8 cellular contexts compared by ENCODE assay signal in genomic region chr21:45292399-45293213, GRCh38. TPM values are rescaled to one million over a fixed set of nuclear protein-coding genes. Genes with fewer than 3 reads are reported as not detected.
DNase-seq lines count a peak whose midpoint lies in the region; ATAC-seq and TF ChIP-seq lines count a peak whose summit lies in the region.

No MANE protein-coding gene starts in this region.

- no peaks in the 10 kb centered on the region for H3K79me2 ChIP-seq in Loucy (ENCODE audit: insufficient read depth, low read length)

- H3K9me3 ChIP-seq in Loucy (ENCODE audit: insufficient read depth, low read depth, low read length), result no peaks in the 10 kb centered on the region
- no peaks in the 10 kb centered on the region for H3K9me3 ChIP-seq in SJSA1 (replicated peaks)
- H3K9me3 ChIP-seq in neutrophil, result no peaks in the 10 kb centered on the region

- ATAC-seq in HG03280 (IDR thresholded peaks at IDR 0.05; ENCODE audit: unreplicated experiment), result no peak

- peaks cover 15% of the 10 kb centered on the region for H3K4me1 ChIP-seq in Loucy (ENCODE audit: insufficient read depth, low read length, poor library complexity, severe bottlenecking)
- H3K4me1 ChIP-seq in SJSA1 (replicated peaks), result peaks cover 56% of the 10 kb centered on the region
- H3K4me1 ChIP-seq in neutrophil (ENCODE audit: control insufficient read depth in 1 of 2, insufficient read depth in 1 of 2, low read depth in 1 of 2, low read length in 1 of 2), result peaks cover 12 to 18% of the 10 kb centered on the region in 2 experiments

- H3K36me3 ChIP-seq in Loucy (ENCODE audit: insufficient read depth, low read length), result no peaks in the 10 kb centered on the region
- peaks cover 6% of the 10 kb centered on the region for H3K36me3 ChIP-seq in SJSA1
- H3K36me3 ChIP-seq in neutrophil, result no peaks in the 10 kb centered on the region

- H3K4me3 ChIP-seq in Loucy (ENCODE audit: low read length, poor library complexity, severe bottlenecking) (peak overlapping the region; percentile 36), SJSA1 (no peak overlapping the region), foreskin fibroblast (ENCODE audit: low read depth in 1 of 2, low read length in 2 of 2) (no peak overlapping the region), neutrophil (ENCODE audit: low read depth in 1 of 2, low read length in 1 of 2) (no peak overlapping the region)

- H4K20me1 ChIP-seq in Loucy (ENCODE audit: insufficient read depth, low read length, poor library complexity, severe bottlenecking), result no peaks in the 10 kb centered on the region

- no peaks in the 10 kb centered on the region for H3F3A ChIP-seq in Loucy (ENCODE audit: low read depth)

- H3K4me2 ChIP-seq in Loucy (ENCODE audit: low read depth, low read length, poor library complexity, severe bottlenecking), result peak overlapping the region; percentile 60

- H3K27ac ChIP-seq in SJSA1, result no peak overlapping the region; the same call in 1 of the 2 replicates
- no peak overlapping the region for H3K27ac ChIP-seq in neutrophil

- no peaks in the 10 kb centered on the region for H3K27me3 ChIP-seq in Loucy (ENCODE audit: insufficient read depth, low read length, poor library complexity, severe bottlenecking)
- no peaks in the 10 kb centered on the region for H3K27me3 ChIP-seq in SJSA1 (replicated peaks)
- H3K27me3 ChIP-seq in neutrophil, result peaks cover 21% of the 10 kb centered on the region

- TF ChIP-seq CTCF in Loucy (conservative IDR thresholded peaks at IDR 0.05; ENCODE audit: low read length) (peak; percentile 89), foreskin fibroblast (IDR thresholded peaks at IDR 0.05; ENCODE audit: low read depth, low read length) (peak; percentile 99), neutrophil (IDR thresholded peaks at IDR 0.05) (peak; percentile 78)

- DNase-seq in ELF-1 (ENCODE audit: low read depth, low spot score) (peak; percentile 95), SJSA1 (ENCODE audit: low read depth in 1 of 2, low spot score in 2 of 2) (peak; percentile 88 to 92), activated gamma-delta T cell treated with Interleukin-2 at 50 U/mL for 16 hours (peak; percentile 64), foreskin fibroblast (peak; percentile 83 to 95), stromal cell of bone marrow (ENCODE audit: low read depth) (peak; percentile 73)

- H2AFZ ChIP-seq in Loucy (ENCODE audit: low read length), result peak overlapping the region; percentile 58; the same call in 1 of the 2 replicates

- no peaks in the 10 kb centered on the region for H3K9me2 ChIP-seq in Loucy (replicated peaks; ENCODE audit: low read depth, low read length)

- H3K9ac ChIP-seq in Loucy (ENCODE audit: low read depth, low read length, poor library complexity, severe bottlenecking), result no peak overlapping the region

RNA-seq across cellular contexts. Expression of gene POFUT2, which starts 4.9 kb away (rescaled TPM):
- total RNA-seq in SJSA1 (2014; rRNA removed; shearing (Covaris generic)), result 32.6 and 42.0 TPM in 2 replicates
